Comparison of ENCODE assay signal across 8 cellular contexts in the genomic region with DNA sequence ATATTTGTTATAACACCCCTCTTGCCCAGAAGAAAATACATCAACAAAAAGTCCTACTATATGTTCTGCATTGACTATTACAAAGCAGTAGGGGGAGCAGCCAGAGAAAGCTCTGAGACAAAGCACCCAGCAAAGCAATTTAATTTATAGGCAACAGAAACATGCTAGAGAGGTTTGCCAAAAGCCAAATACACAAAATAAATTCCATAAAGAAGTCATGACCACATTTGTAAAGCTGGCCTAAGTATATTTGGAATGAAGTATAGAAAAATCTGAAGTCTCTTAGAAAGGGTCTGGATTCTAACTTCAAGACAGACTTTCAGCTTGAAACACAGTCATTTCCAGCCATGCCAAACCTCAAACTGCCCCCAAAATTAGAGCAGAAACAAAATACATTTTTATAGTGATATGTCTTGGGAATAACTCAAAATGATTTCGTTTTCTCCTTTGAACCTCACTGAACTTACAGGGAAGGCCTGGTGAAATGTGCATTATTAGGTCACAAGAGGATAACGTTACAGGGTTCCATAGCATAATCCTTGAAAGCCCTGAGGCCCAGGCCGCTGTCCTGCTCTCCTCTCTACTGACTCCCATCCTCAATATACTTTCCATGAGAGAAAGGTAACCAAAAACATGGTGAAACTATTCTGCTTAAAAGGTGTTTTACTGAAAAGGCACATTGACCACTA.
DNase-seq lines count a peak whose midpoint lies in the region; ATAC-seq and TF ChIP-seq lines count a peak whose summit lies in the region.

No MANE protein-coding gene starts in this region.

- peaks cover 11% of the 10 kb centered on the region for H3F3A ChIP-seq in SK-N-SH (replicated peaks; ENCODE audit: insufficient read depth)

- TF ChIP-seq CTCF in A673 (conservative IDR thresholded peaks at IDR 0.05; ENCODE audit: low read depth, low read length) (peak; percentile 78), SK-N-SH (IDR thresholded peaks at IDR 0.05) (peak; percentile 77), endodermal cell (conservative IDR thresholded peaks at IDR 0.05) (peak; percentile 81), parathyroid adenoma (IDR thresholded peaks at IDR 0.05) (peak; percentile 45), ovary (IDR thresholded peaks at IDR 0.05) (peak in 1 of 3 donors; percentile 30)

- DNase-seq in A673 (ENCODE audit: low spot score) (peak; percentile 63), DMS114 treated with DMSO at 0.1 percent for 48 hours (lab: John Stamatoyannopoulos, UW; ENCODE audit: unreplicated experiment) (peak; percentile 82), SK-N-SH (peak; percentile 57), endodermal cell (no peak), ovary (no peak), posterior vena cava (ENCODE audit: low spot score) (no peak)

- peak; percentile 77 for TF ChIP-seq RAD21 in SK-N-SH (IDR thresholded peaks at IDR 0.05; ENCODE audit: low read length)

- no peaks in the 10 kb centered on the region for H3K36me3 ChIP-seq in A673 (ENCODE audit: insufficient read depth, low read length, poor library complexity, severe bottlenecking)
- no peaks in the 10 kb centered on the region for H3K36me3 ChIP-seq in SK-N-SH (replicated peaks in 1 of 2; ENCODE audit: control insufficient read depth in 1 of 2, insufficient read depth in 2 of 2, low read length in 1 of 2)
- H3K36me3 ChIP-seq in endodermal cell (ENCODE audit: control insufficient read depth, insufficient read depth, low read length): no peaks in the 10 kb centered on the region
- H3K36me3 ChIP-seq in parathyroid adenoma (ENCODE audit: control insufficient read depth, insufficient read depth, low read length): no peaks in the 10 kb centered on the region
- no peaks in the 10 kb centered on the region for H3K36me3 ChIP-seq in ovary

- no peak overlapping the region for H3K9ac ChIP-seq in SK-N-SH
- H3K9ac ChIP-seq in endodermal cell (ENCODE audit: extremely low read depth, low read length, poor library complexity, severe bottlenecking): no peak overlapping the region
- H3K9ac ChIP-seq in parathyroid adenoma: no peak overlapping the region

- H3K79me2 ChIP-seq in SK-N-SH (ENCODE audit: insufficient read depth) (peaks cover 16% of the 10 kb centered on the region; the same call in 1 of the 2 replicates), parathyroid adenoma (no peaks in the 10 kb centered on the region)

- H3K27me3 ChIP-seq in A673 (replicated peaks; ENCODE audit: insufficient read depth, low read depth, low read length, poor library complexity) (no peaks in the 10 kb centered on the region), SK-N-SH (ENCODE audit: insufficient read depth) (no peaks in the 10 kb centered on the region), endodermal cell (ENCODE audit: control insufficient read depth, insufficient read depth, low read length, poor library complexity, severe bottlenecking) (peaks cover 21% of the 10 kb centered on the region), parathyroid adenoma (ENCODE audit: control insufficient read depth, insufficient read depth, low read length) (no peaks in the 10 kb centered on the region), ovary (no peaks in the 10 kb centered on the region)

- peaks cover 1% of the 10 kb centered on the region for H3K36me3 Mint-ChIP-seq in endodermal cell (ENCODE audit: low read depth)

- peaks cover 6% of the 10 kb centered on the region for H3K9me3 ChIP-seq in A673 (ENCODE audit: low read depth, low read length, poor library complexity, severe bottlenecking)
- H3K9me3 ChIP-seq in SK-N-SH: peaks cover 3% of the 10 kb centered on the region
- H3K9me3 ChIP-seq in endodermal cell (ENCODE audit: control insufficient read depth, low read length): no peaks in the 10 kb centered on the region
- no peaks in the 10 kb centered on the region for H3K9me3 ChIP-seq in parathyroid adenoma (ENCODE audit: control insufficient read depth, low read length)
- no peaks in the 10 kb centered on the region for H3K9me3 ChIP-seq in ovary

- no peak for TF ChIP-seq POLR2A in ovary (IDR thresholded peaks at IDR 0.05)

- no peaks in the 10 kb centered on the region for H3K9me3 Mint-ChIP-seq in endodermal cell

- H3K4me1 ChIP-seq in A673 (ENCODE audit: insufficient read depth, low read length, poor library complexity, severe bottlenecking) (peaks cover 38% of the 10 kb centered on the region), SK-N-SH (ENCODE audit: control insufficient read depth in 1 of 2, insufficient read depth in 2 of 2, low read depth in 1 of 2, low read length in 1 of 2) (peaks cover 26 to 33% of the 10 kb centered on the region in 2 experiments; a peak in 3 of 4 replicates), endodermal cell (ENCODE audit: control insufficient read depth, insufficient read depth, low read length) (no peaks in the 10 kb centered on the region), parathyroid adenoma (peaks cover 4% of the 10 kb centered on the region), ovary (ENCODE audit: insufficient read depth) (peaks cover 2% of the 10 kb centered on the region)

- H3K4me3 Mint-ChIP-seq in endodermal cell: no peak overlapping the region

- H3K4me1 Mint-ChIP-seq in endodermal cell: peaks cover 4% of the 10 kb centered on the region

- intact Hi-C loops in A673 (cut with micrococcal nuclease; ENCODE audit: unreplicated experiment): loop anchor here (1.0 kb wide), 1 partner anchor 140 kb away; no protein-coding TSS in a partner anchor
- intact Hi-C loops in ovary (cut with DNase I): loop anchor here in 1 of 4 donors (10.0 kb wide), 1 partner anchor 100 kb away; no protein-coding TSS in a partner anchor
- intact Hi-C loops in posterior vena cava (cut with DNase I): loop anchor here in 1 of 2 donors (10.0 kb wide), 2 partner anchors 90 to 140 kb away; no protein-coding TSS in a partner anchor

- WGBS in SK-N-SH (ENCODE audit: low lambda C conversion rate): 63% methylated on average over 3 of the region's 3 CpGs
- WGBS in endodermal cell (ENCODE audit: insufficient coverage in 1 of 2, insufficient read length in 1 of 2), 2 experiments: 14 to 57% methylated on average over 1 to 3 of the region's 3 CpGs
- WGBS in ovary, 3 donors: 73 to 78% (median 77%) methylated on average over 3 of the region's 3 CpGs

- no peak overlapping the region for H3K4me3 ChIP-seq in A673 (ENCODE audit: low read depth, low read length, poor library complexity, severe bottlenecking)
- no peak overlapping the region for H3K4me3 ChIP-seq in SK-N-SH (ENCODE audit: low read depth in 2 of 2, low read length in 1 of 2)
- no peak overlapping the region for H3K4me3 ChIP-seq in endodermal cell (ENCODE audit: low read length)
- no peak overlapping the region for H3K4me3 ChIP-seq in parathyroid adenoma (ENCODE audit: low read depth, low read length)
- no peak overlapping the region for H3K4me3 ChIP-seq in ovary

- POLR2A ChIA-PET in A673 (lab: Charles Lee; ENCODE audit: low non-redundant PET): interaction anchor here (0.6 to 0.7 kb wide), 2 partner anchors 283 to 1714 kb away, joined by 3 to 7 read pairs; no protein-coding TSS in a partner anchor
- POLR2A ChIA-PET in SK-N-SH (lab: Yijun Ruan, JAX): interaction anchor here (0.7 kb wide), 1 partner anchor 92 kb away, joined by 3 read pairs; no protein-coding TSS in a partner anchor

- peak; percentile 57 for ATAC-seq in HG02981 (IDR thresholded peaks at IDR 0.05; ENCODE audit: unreplicated experiment)

- no peak overlapping the region for H3K4me2 ChIP-seq in SK-N-SH
- no peak overlapping the region for H3K4me2 ChIP-seq in parathyroid adenoma (ENCODE audit: low read length)

- H2AFZ ChIP-seq in SK-N-SH (ENCODE audit: low read depth) (no peak overlapping the region; the same call in 1 of the 2 replicates), parathyroid adenoma (no peak overlapping the region)

- no peaks in the 10 kb centered on the region for H3K9me2 ChIP-seq in SK-N-SH

- H3K27ac ChIP-seq in A673 (ENCODE audit: low read depth, low read length, poor library complexity, severe bottlenecking): peak overlapping the region; percentile 78
- H3K27ac ChIP-seq in SK-N-SH (ENCODE audit: low read depth in 2 of 2, low read length in 1 of 2): peak overlapping the region in 1 of 2 experiments; percentile 11; a peak in 2 of 4 replicates
- H3K27ac ChIP-seq in endodermal cell (ENCODE audit: low read depth, low read length): no peak overlapping the region
- no peak overlapping the region for H3K27ac ChIP-seq in parathyroid adenoma
- H3K27ac ChIP-seq in ovary: no peak overlapping the region

- peaks cover 19% of the 10 kb centered on the region for H3K27me3 Mint-ChIP-seq in endodermal cell (ENCODE audit: insufficient read depth)

- H4K20me1 ChIP-seq in SK-N-SH (ENCODE audit: insufficient read depth): no peaks in the 10 kb centered on the region

- TF ChIP-seq EP300 in SK-N-SH (IDR thresholded peaks at IDR 0.05; ENCODE audit: borderline replicate concordance in 1 of 2, low read depth in 1 of 2, low read length in 1 of 2): no peak
- TF ChIP-seq EP300 in ovary (IDR thresholded peaks at IDR 0.05): no peak

- H3K27ac Mint-ChIP-seq in endodermal cell: no peak overlapping the region

- BruUV-seq in A673 (replicated peaks; lab: Mats Ljungman, UMichigan): no TSS peak

- CTCF ChIA-PET in A673 (lab: Charles Lee) (interaction anchor here (3.3 kb wide), 1 partner anchor 139 kb away, joined by 14 read pairs; no protein-coding TSS in a partner anchor), SK-N-SH (lab: Yijun Ruan, JAX) (interaction anchor here (0.5 to 6.8 kb wide), 34 partner anchors 16 to 536 kb away, joined by 3 to 96 read pairs (median 4); no protein-coding TSS in a partner anchor)

TF ChIP-seq in SK-N-SH, 30 proteins besides CTCF, POLR2A, EP300 and RAD21:
- TF ChIP-seq FOSL2 (IDR thresholded peaks at IDR 0.05; ENCODE audit: borderline replicate concordance, low read depth): no peak
- TF ChIP-seq SIN3A (IDR thresholded peaks at IDR 0.05; ENCODE audit: borderline replicate concordance, low read depth, low read length): no peak
- peak; percentile 70 for TF ChIP-seq SMC3 (IDR thresholded peaks at IDR 0.05; ENCODE audit: low read depth, low read length)
- no peak for TF ChIP-seq RXRA (IDR thresholded peaks at IDR 0.05; ENCODE audit: borderline replicate concordance, low read depth)

Comparison
In these comparisons a context has a peak if more than half of its experiments do, and no peak if none do; other contexts are left out.
1. DNase-seq: peak in A673 (single experiment), DMS114 treated with DMSO at 0.1 percent for 48 hours (single experiment) and SK-N-SH (single experiment); none in endodermal cell (single experiment), ovary (0 of 5) and posterior vena cava (single experiment).